27 cellular contexts compared by ENCODE assay signal in the genomic region with DNA sequence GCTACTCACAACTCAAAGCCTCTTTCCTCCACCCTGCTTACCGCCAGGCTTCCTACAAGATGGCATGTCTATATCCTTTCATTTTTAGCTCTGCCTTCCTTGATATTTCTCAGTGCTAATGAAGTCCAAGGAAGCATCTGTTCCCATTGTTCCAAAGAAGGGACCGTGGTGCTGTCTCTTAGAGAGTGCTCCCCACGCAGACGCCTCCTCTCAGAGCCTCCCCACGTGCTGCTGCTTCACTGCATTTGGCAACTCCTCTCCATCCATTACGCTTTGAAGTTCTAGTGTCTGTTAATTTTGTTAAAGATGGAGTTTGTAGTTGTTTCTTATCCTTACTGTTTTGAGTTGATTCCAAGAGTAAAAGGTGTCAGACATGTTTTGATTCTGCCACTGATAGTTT.
"Had no signal": no experiment of that assay in that cellular context is flagged by ENCODE, and none has a peak within 500 bp of the region (broad histone marks: within the 10 kb centered on the region; RNA-seq: fewer than 3 reads in every experiment).

No MANE protein-coding gene starts in this region.

- H3K36me3 Mint-ChIP-seq: activated naive CD8-positive, alpha-beta T cell had no signal

- H3K27me3 Mint-ChIP-seq: activated CD4-positive, alpha-beta memory T cell treated with anti-CD3 and anti-CD28 coated beads, Interleukin-2, amount 10 ng/mL, durations not matched to agents 7 days and 5 days; activated CD4-positive, alpha-beta T cell treated with anti-CD3 and anti-CD28 coated beads, Interleukin-2, amount 10 ng/mL, durations not matched to agents 7 days and 5 days; activated naive CD8-positive, alpha-beta T cell; activated T-cell treated with anti-CD3 and anti-CD28 coated beads, Interleukin-2, amount 50 U/mL, for 24 hours; central memory CD8-positive, alpha-beta T cell; dendritic cell treated with granulocyte-macrophage colony-stimulating factor and Interleukin-4, amounts not matched to agents 40 ng/mL and 50 ng/mL, for 4 days had no signal

- ATAC-seq: activated T-cell treated with anti-CD3 and anti-CD28 coated beads, Interleukin-2, amount 50 U/mL, for 72 hours; effector memory CD8-positive, alpha-beta T cell; gastroesophageal sphincter; WTC11 had no signal

- H3K27ac Mint-ChIP-seq: activated CD4-positive, alpha-beta memory T cell treated with anti-CD3 and anti-CD28 coated beads, Interleukin-2, amount 10 ng/mL, durations not matched to agents 7 days and 5 days; activated CD4-positive, alpha-beta T cell treated with anti-CD3 and anti-CD28 coated beads, Interleukin-2, amount 10 ng/mL, durations not matched to agents 7 days and 5 days; activated naive CD8-positive, alpha-beta T cell; activated T-cell treated with anti-CD3 and anti-CD28 coated beads, Interleukin-2, amount 50 U/mL, for 24 hours; activated T-cell treated with anti-CD3 and anti-CD28 coated beads, Interleukin-2, amount 50 U/mL, for 72 hours; dendritic cell treated with granulocyte-macrophage colony-stimulating factor and Interleukin-4, amounts not matched to agents 40 ng/mL and 50 ng/mL, for 4 days; WTC11 had no signal

- H3K9me3 Mint-ChIP-seq: activated CD4-positive, alpha-beta memory T cell treated with anti-CD3 and anti-CD28 coated beads, Interleukin-2, amount 10 ng/mL, durations not matched to agents 7 days and 5 days; activated CD4-positive, alpha-beta T cell treated with anti-CD3 and anti-CD28 coated beads, Interleukin-2, amount 10 ng/mL, durations not matched to agents 7 days and 5 days; activated T-cell treated with anti-CD3 and anti-CD28 coated beads, Interleukin-2, amount 50 U/mL, for 24 hours; activated T-cell treated with anti-CD3 and anti-CD28 coated beads, Interleukin-2, amount 50 U/mL, for 72 hours; central memory CD8-positive, alpha-beta T cell; dendritic cell treated with granulocyte-macrophage colony-stimulating factor and Interleukin-4, amounts not matched to agents 40 ng/mL and 50 ng/mL, for 4 days; effector memory CD8-positive, alpha-beta T cell; WTC11 had no signal

- H3K4me1 Mint-ChIP-seq: activated CD4-positive, alpha-beta memory T cell treated with anti-CD3 and anti-CD28 coated beads, Interleukin-2, amount 10 ng/mL, durations not matched to agents 7 days and 5 days; activated CD4-positive, alpha-beta T cell treated with anti-CD3 and anti-CD28 coated beads, Interleukin-2, amount 10 ng/mL, durations not matched to agents 7 days and 5 days; central memory CD8-positive, alpha-beta T cell; WTC11 had no signal

- H3K4me3 Mint-ChIP-seq: activated CD4-positive, alpha-beta memory T cell treated with anti-CD3 and anti-CD28 coated beads, Interleukin-2, amount 10 ng/mL, durations not matched to agents 7 days and 5 days; activated CD4-positive, alpha-beta T cell treated with anti-CD3 and anti-CD28 coated beads, Interleukin-2, amount 10 ng/mL, durations not matched to agents 7 days and 5 days; activated naive CD8-positive, alpha-beta T cell; activated T-cell treated with anti-CD3 and anti-CD28 coated beads, Interleukin-2, amount 50 U/mL, for 24 hours; activated T-cell treated with anti-CD3 and anti-CD28 coated beads, Interleukin-2, amount 50 U/mL, for 72 hours; central memory CD8-positive, alpha-beta T cell; dendritic cell treated with granulocyte-macrophage colony-stimulating factor and Interleukin-4, amounts not matched to agents 40 ng/mL and 50 ng/mL, for 4 days; effector memory CD8-positive, alpha-beta T cell; WTC11 had no signal

- H3K4me3 ChIP-seq: coronary artery, esophagus squamous epithelium, gastroesophageal sphincter had no signal

- H3K27me3 ChIP-seq: brain microvascular endothelial cell, esophagus squamous epithelium, gastroesophageal sphincter had no signal

- H3K27ac ChIP-seq: brain microvascular endothelial cell, coronary artery, epithelial cell of prostate, esophagus squamous epithelium, gastroesophageal sphincter, VCaP had no signal

- DNase-seq: activated CD4-positive, alpha-beta memory T cell treated with anti-CD3 and anti-CD28 coated beads, Interleukin-2, amount 10 ng/mL, durations not matched to agents 7 days and 5 days; activated CD4-positive, alpha-beta T cell treated with anti-CD3 and anti-CD28 coated beads for 1 hour; activated CD4-positive, alpha-beta T cell treated with anti-CD3 and anti-CD28 coated beads for 4 hours; activated CD4-positive, alpha-beta T cell treated with anti-CD3 and anti-CD28 coated beads, Interleukin-2, amount 10 ng/mL, durations not matched to agents 7 days and 5 days; activated CD4-positive, alpha-beta T cell treated with anti-CD3 and anti-CD28 coated beads, Interleukin-2, amount 50 U/mL, for 4 hours; activated CD8-positive, alpha-beta memory T cell treated with anti-CD3 and anti-CD28 coated beads, Interleukin-2, amount 50 U/mL, for 48 hours; activated gamma-delta T cell; activated naive CD4-positive, alpha-beta T cell; activated naive CD4-positive, alpha-beta T cell treated with anti-CD3 and anti-CD28 coated beads, Interleukin-2, amount 50 U/mL, for 16 hours; activated T-cell treated with anti-CD3 and anti-CD28 coated beads for 4 hours; activated T-cell treated with anti-CD3 and anti-CD28 coated beads, Interleukin-2, amount 50 U/mL, for 24 hours; activated T-cell treated with anti-CD3 and anti-CD28 coated beads, Interleukin-2, amount 50 U/mL, for 72 hours; amniotic stem cell; brain microvascular endothelial cell; effector CD4-positive, alpha-beta T cell; effector memory CD8-positive, alpha-beta T cell; esophagus squamous epithelium; foreskin melanocyte; T-helper 2 cell had no signal
